1 cellular context compared by ENCODE assay signal in the genomic region with DNA sequence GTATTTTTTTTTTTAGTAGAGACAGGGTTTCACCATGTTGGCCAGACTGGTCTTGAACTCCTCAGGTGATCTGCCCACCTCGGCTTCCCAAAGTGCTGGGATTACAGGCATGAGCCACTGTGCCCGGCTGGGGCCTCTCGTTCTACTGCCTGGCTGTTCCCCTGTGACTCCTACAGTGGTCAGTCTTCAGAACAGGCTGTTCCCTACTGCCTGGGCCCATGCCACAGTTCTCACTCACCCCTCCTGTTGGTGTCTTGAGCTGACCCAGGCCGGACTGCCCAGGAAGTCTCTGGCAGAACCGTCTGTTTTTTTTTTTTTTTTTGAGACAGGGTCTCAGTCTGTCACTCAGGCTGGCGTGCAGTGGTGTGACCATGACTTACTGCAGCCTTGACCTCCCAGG.
TF ChIP-seq lines count a peak whose summit lies in the region.

No MANE protein-coding gene starts in this region.

TF ChIP-seq in HepG2, 621 proteins besides CTCF, POLR2A, EP300 and RAD21:
- TF ChIP-seq ARID2 (CRISPR knock-in tag; IDR thresholded peaks at IDR 0.05; ENCODE audit: borderline replicate concordance): 0 out of 2 replicates have a peak, but pooled peaks have one; percentile 46
- TF ChIP-seq, protein P1, sequence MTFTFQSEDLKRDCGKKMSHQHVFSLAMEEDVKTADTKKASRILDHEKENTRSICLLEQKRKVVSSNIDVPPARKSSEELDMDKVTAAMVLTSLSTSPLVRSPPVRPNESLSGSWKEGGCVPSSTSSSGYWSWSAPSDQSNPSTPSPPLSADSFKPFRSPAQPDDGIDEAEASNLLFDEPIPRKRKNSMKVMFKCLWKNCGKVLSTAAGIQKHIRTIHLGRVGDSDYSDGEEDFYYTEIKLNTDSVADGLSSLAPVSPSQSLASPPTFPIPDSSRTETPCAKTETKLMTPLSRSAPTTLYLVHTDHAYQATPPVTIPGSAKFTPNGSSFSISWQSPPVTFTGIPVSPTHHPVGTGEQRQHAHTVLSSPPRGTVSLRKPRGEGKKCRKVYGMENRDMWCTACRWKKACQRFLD (CRISPR knock-in tag; IDR thresholded peaks at IDR 0.05; ENCODE audit: borderline replicate concordance): no peak
- no peak for TF ChIP-seq PHF8 (CRISPR knock-in tag; IDR thresholded peaks at IDR 0.05)
- TF ChIP-seq, protein P2, sequence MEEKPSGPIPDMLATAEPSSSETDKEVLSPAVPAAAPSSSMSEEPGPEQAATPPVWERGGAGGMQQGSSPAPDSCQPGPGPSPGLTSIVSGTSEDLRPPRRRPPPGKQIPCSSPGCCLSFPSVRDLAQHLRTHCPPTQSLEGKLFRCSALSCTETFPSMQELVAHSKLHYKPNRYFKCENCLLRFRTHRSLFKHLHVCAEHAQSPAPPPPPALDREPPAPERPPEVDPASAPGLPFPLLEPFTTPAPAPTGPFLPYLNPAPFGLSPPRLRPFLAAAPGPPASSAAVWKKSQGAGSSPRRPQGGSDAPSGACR (CRISPR knock-in tag; IDR thresholded peaks at IDR 0.05): 0 out of 2 replicates have a peak, but pooled peaks have one; percentile 6
- TF ChIP-seq, protein P3, sequence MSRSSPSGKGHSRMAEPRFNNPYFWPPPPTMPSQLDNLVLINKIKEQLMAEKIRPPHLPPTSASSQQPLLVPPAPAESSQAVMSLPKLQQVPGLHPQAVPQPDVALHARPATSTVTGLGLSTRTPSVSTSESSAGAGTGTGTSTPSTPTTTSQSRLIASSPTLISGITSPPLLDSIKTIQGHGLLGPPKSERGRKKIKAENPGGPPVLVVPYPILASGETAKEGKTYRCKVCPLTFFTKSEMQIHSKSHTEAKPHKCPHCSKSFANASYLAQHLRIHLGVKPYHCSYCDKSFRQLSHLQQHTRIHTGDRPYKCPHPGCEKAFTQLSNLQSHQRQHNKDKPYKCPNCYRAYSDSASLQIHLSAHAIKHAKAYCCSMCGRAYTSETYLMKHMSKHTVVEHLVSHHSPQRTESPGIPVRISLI (CRISPR knock-in tag; IDR thresholded peaks at IDR 0.05; ENCODE audit: borderline replicate concordance): peak; percentile 23; the same call in 1 of the 2 replicates
- TF ChIP-seq BORCS8-MEF2B (CRISPR knock-in tag; IDR thresholded peaks at IDR 0.05): 0 out of 2 replicates have a peak, but pooled peaks have one; percentile 15
- 0 out of 2 replicates have a peak, but pooled peaks have one; percentile 0 for TF ChIP-seq ZSCAN31 (CRISPR knock-in tag; IDR thresholded peaks at IDR 0.05; ENCODE audit: low read depth)
- TF ChIP-seq SSRP1 (CRISPR knock-in tag; IDR thresholded peaks at IDR 0.05): 0 out of 2 replicates have a peak, but pooled peaks have one; percentile 11
- TF ChIP-seq GABPB1 (CRISPR knock-in tag; IDR thresholded peaks at IDR 0.05): no peak
- peak; percentile 1; the same call in 1 of the 2 replicates for TF ChIP-seq ZFX (CRISPR knock-in tag; IDR thresholded peaks at IDR 0.05; ENCODE audit: low read depth)
- TF ChIP-seq ZNF33B (CRISPR knock-in tag; IDR thresholded peaks at IDR 0.05): no peak
- TF ChIP-seq NR3C1 (CRISPR knock-in tag; IDR thresholded peaks at IDR 0.05): no peak
- peak; percentile 14; the same call in 1 of the 2 replicates for TF ChIP-seq ZNF501 (CRISPR knock-in tag; IDR thresholded peaks at IDR 0.05)
- TF ChIP-seq, protein P4, sequence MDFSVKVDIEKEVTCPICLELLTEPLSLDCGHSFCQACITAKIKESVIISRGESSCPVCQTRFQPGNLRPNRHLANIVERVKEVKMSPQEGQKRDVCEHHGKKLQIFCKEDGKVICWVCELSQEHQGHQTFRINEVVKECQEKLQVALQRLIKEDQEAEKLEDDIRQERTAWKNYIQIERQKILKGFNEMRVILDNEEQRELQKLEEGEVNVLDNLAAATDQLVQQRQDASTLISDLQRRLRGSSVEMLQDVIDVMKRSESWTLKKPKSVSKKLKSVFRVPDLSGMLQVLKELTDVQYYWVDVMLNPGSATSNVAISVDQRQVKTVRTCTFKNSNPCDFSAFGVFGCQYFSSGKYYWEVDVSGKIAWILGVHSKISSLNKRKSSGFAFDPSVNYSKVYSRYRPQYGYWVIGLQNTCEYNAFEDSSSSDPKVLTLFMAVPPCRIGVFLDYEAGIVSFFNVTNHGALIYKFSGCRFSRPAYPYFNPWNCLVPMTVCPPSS (IDR thresholded peaks at IDR 0.05): no peak
- peak; percentile 25; the same call in 1 of the 2 replicates for TF ChIP-seq KAT7 (CRISPR knock-in tag; IDR thresholded peaks at IDR 0.05; ENCODE audit: borderline replicate concordance)
- TF ChIP-seq, protein P5, sequence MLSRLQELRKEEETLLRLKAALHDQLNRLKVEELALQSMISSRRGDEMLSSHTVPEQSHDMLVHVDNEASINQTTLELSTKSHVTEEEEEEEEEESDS (CRISPR knock-in tag; IDR thresholded peaks at IDR 0.05; ENCODE audit: borderline replicate concordance): no peak
- no peak for TF ChIP-seq SRSF4 (IDR thresholded peaks at IDR 0.05; ENCODE audit: low read depth, low read length, poor library complexity, severe bottlenecking)
- no peak for TF ChIP-seq ZKSCAN5 (CRISPR knock-in tag; IDR thresholded peaks at IDR 0.05)
- TF ChIP-seq U2AF1 (optimal IDR thresholded peaks at IDR 0.05; ENCODE audit: low read depth, low read length): no peak
- TF ChIP-seq ZNF598 (CRISPR knock-in tag; IDR thresholded peaks at IDR 0.05; ENCODE audit: borderline replicate concordance): peak; percentile 11; the same call in 1 of the 2 replicates
- TF ChIP-seq RBM22 (optimal IDR thresholded peaks at IDR 0.05; ENCODE audit: low read length): no peak
- no peak for TF ChIP-seq ZNF496 (CRISPR knock-in tag; IDR thresholded peaks at IDR 0.05; ENCODE audit: insufficient replicate concordance)
- TF ChIP-seq ZFP82 (CRISPR knock-in tag; IDR thresholded peaks at IDR 0.05; ENCODE audit: borderline replicate concordance): 0 out of 2 replicates have a peak, but pooled peaks have one; percentile 14
- TF ChIP-seq PCBP2 (optimal IDR thresholded peaks at IDR 0.05; ENCODE audit: low read depth, low read length, poor library complexity, severe bottlenecking): no peak
- TF ChIP-seq, protein P6, sequence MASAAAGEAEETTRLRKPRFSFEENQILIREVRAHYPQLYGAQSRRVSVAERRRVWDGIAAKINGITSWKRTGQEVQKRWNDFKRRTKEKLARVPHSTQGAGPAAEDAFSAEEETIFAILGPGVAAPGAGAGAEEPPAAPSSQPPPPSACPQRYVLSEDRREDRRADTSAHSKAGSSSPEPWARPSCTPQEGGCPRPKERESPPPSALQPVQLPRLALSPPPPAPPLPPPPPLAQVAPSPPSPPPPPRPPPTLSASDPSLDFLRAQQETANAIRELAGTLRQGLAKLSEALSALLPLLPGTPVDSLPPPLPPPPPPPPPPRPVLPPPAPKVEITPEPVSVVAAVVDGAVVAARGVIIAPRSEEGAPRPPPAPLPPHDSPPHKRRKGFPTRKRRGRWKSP (CRISPR knock-in tag; IDR thresholded peaks at IDR 0.05): 0 out of 2 replicates have a peak, but pooled peaks have one; percentile 3
- TF ChIP-seq ZNF34 (CRISPR knock-in tag; IDR thresholded peaks at IDR 0.05; ENCODE audit: borderline replicate concordance): no peak
